In the genomic region with DNA sequence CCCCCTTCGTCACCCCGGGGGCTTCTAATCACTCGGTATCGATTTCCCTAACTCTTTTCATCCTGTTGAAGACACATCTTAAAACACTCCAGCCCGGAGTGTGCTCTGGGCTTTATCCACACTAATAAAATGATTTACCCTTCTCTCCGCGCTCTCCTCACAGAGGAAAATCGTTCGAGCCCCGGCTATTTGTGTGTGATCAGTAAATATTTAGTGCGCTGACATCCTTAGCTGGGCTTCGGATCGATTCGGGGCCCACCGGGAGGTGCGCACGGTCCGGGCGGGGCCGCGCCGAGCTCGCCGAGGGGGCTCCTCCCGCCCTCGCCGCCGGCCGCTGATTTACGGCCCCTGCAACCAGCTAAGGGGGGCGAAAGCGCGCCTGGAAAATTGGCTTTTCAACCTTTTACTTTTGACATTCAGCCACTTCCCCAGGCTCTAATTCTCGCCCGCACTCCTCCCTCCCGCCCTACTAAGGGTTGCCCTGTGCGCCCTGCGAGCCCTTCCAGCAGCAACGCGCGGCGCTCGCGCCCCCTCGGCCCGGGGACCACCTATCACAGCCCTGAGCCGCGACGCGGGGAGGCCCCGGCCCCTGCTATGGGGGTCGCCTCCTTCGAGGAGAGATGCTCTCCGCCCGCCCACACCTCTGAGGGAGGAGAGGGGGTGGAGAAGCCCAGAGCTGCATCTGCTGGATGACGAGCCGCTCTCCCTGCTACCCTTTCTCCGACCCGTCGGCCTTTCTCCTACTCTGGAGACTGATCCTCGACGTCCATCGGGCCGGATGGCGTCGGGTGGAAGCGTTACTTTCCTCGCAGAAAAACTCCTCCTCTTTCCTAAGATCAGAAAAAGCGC, we compare ENCODE assay signal across 11 cellular contexts. TPM values are rescaled to one million over a fixed set of nuclear protein-coding genes. Genes with fewer than 3 reads are reported as not detected.
DNase-seq lines count a peak whose midpoint lies in the region; ATAC-seq and TF ChIP-seq lines count a peak whose summit lies in the region.
"Had no signal": no experiment of that assay in that cellular context is flagged by ENCODE, and none has a peak within 500 bp of the region (broad histone marks: within the 10 kb centered on the region; RNA-seq: fewer than 3 reads in every experiment).

No MANE protein-coding gene starts in this region.

- H2BK20ac ChIP-seq in H9 (ENCODE audit: low read depth, low read length, poor library complexity, severe bottlenecking): no peak overlapping the region

- H3K36me3 Mint-ChIP-seq in H9 (ENCODE audit: insufficient read depth in 1 of 3, low read depth in 3 of 3): no peaks in the 10 kb centered on the region
- H3K36me3 Mint-ChIP-seq in chondrocyte (ENCODE audit: low read depth): peaks cover 2% of the 10 kb centered on the region

- no peak overlapping the region for H3T11ph ChIP-seq in H9 (ENCODE audit: low read length)

- no peak overlapping the region for H3K56ac ChIP-seq in H9 (ENCODE audit: insufficient read length, low read depth, low read length)

- H3K27ac Mint-ChIP-seq in H9: no peak overlapping the region
- H3K27ac Mint-ChIP-seq in chondrocyte (ENCODE audit: unreplicated experiment): peak overlapping the region; percentile 57

- H2BK5ac ChIP-seq in H9 (ENCODE audit: insufficient read length, low read length): no peak overlapping the region

- TF ChIP-seq CTCF in H9 (conservative IDR thresholded peaks at IDR 0.05) (no peak), chondrocyte (IDR thresholded peaks at IDR 0.05) (no peak), kidney epithelial cell (IDR thresholded peaks at IDR 0.05; ENCODE audit: insufficient read depth, low read length, poor library complexity, severe bottlenecking) (no peak), smooth muscle cell (IDR thresholded peaks at IDR 0.05; ENCODE audit: borderline replicate concordance, insufficient read depth, poor library complexity, severe bottlenecking) (no peak)

- H3K79me2 ChIP-seq in H9 (ENCODE audit: insufficient read depth, low read length) (no peaks in the 10 kb centered on the region), smooth muscle cell (ENCODE audit: low read depth) (no peaks in the 10 kb centered on the region)

- H3F3A ChIP-seq in smooth muscle cell (ENCODE audit: low read depth): peaks cover 4% of the 10 kb centered on the region

- no peak overlapping the region for H3K4ac ChIP-seq in H9 (ENCODE audit: low read depth, low read length)

- no peak overlapping the region for H4K5ac ChIP-seq in H9 (ENCODE audit: insufficient read length, low read depth, low read length)

- peaks cover 73% of the 10 kb centered on the region for H3K27me3 ChIP-seq in H9 (ENCODE audit: insufficient read depth, low read length)
- no peaks in the 10 kb centered on the region for H3K27me3 ChIP-seq in kidney epithelial cell (ENCODE audit: control insufficient read depth, insufficient read depth, low read length)
- H3K27me3 ChIP-seq in smooth muscle cell (ENCODE audit: low read depth): peaks cover 87% of the 10 kb centered on the region

- no peak overlapping the region for H4K91ac ChIP-seq in H9 (ENCODE audit: insufficient read length, low read depth, low read length)

- no peak overlapping the region for H3K18ac ChIP-seq in H9 (ENCODE audit: insufficient read length, low read depth, low read length)

- H2AFZ ChIP-seq in H9 (ENCODE audit: low read length) (no peak overlapping the region), smooth muscle cell (ENCODE audit: low read depth) (no peak overlapping the region)

- no peak overlapping the region for H3K9ac ChIP-seq in H9 (ENCODE audit: extremely low read depth, insufficient read length, low read length)
- H3K9ac ChIP-seq in smooth muscle cell (ENCODE audit: low read depth): no peak overlapping the region

- H3K27ac ChIP-seq in H9 (ENCODE audit: insufficient read length, low read depth, low read length) (no peak overlapping the region), smooth muscle cell (ENCODE audit: low read depth) (no peak overlapping the region)

- H3K79me1 ChIP-seq in H9 (ENCODE audit: insufficient read depth, low read depth, low read length, poor library complexity, severe bottlenecking): no peaks in the 10 kb centered on the region

- peak overlapping the region; percentile 38 for H3K4me3 ChIP-seq in kidney epithelial cell (ENCODE audit: low read depth, low read length)
- H3K4me3 ChIP-seq in smooth muscle cell: peak overlapping the region; percentile 46

- H2AK5ac ChIP-seq in H9 (ENCODE audit: insufficient read length, low read length): no peak overlapping the region

- H3K36me3 ChIP-seq in kidney epithelial cell (ENCODE audit: control insufficient read depth, insufficient read depth, low read length): no peaks in the 10 kb centered on the region
- H3K36me3 ChIP-seq in smooth muscle cell (ENCODE audit: low read depth): no peaks in the 10 kb centered on the region

- H3K4me1 Mint-ChIP-seq in H9: peaks cover 20 to 53% of the 10 kb centered on the region in 2 experiments
- peaks cover 33% of the 10 kb centered on the region for H3K4me1 Mint-ChIP-seq in chondrocyte (ENCODE audit: low read depth)

- H3K14ac ChIP-seq in H9 (ENCODE audit: insufficient read depth, low read length): no peak overlapping the region

- H3K4me3 Mint-ChIP-seq in H9 (peak overlapping the region; percentile 27 to 83), chondrocyte (ENCODE audit: unreplicated experiment) (peak overlapping the region; percentile 62)

- peaks cover 0 to 5% of the 10 kb centered on the region in 2 experiments; a peak in 2 of 5 replicates for H3K9me3 Mint-ChIP-seq in H9
- no peaks in the 10 kb centered on the region for H3K9me3 Mint-ChIP-seq in chondrocyte (ENCODE audit: low read depth)

- H3K4me1 ChIP-seq in H9 (ENCODE audit: insufficient read depth, low read length): 0 out of 2 replicates have a peak, but pooled peaks cover 3% of the 10 kb centered on the region
- H3K4me1 ChIP-seq in smooth muscle cell (ENCODE audit: low read depth): peaks cover 34% of the 10 kb centered on the region

- CTCF ChIA-PET in HEK293T (lab: Yijun Ruan, JAX): no interaction called here

- no peak overlapping the region for H2BK120ac ChIP-seq in H9 (ENCODE audit: low read depth, low read length, poor library complexity, severe bottlenecking)

- H3K4me2 ChIP-seq in H9 (ENCODE audit: insufficient read depth, insufficient read length, low read length) (peak overlapping the region; percentile 23), smooth muscle cell (peak overlapping the region; percentile 82)

- peaks cover 16% of the 10 kb centered on the region for H3K23me2 ChIP-seq in H9 (ENCODE audit: insufficient read length, low read depth, low read length, poor library complexity, severe bottlenecking)

- no CpG with 5 or more reads among the region's 69 CpGs for WGBS in H9 (ENCODE audit: extremely low coverage, insufficient read length, low lambda C conversion rate)
- WGBS in smooth muscle cell (ENCODE audit: low lambda C conversion rate): 5% methylated on average over 68 of the region's 69 CpGs

- no peak overlapping the region for H4K8ac ChIP-seq in H9 (replicated peaks; ENCODE audit: insufficient read length, low read depth, low read length)

- H2BK15ac ChIP-seq in H9 (ENCODE audit: low read depth, low read length): no peak overlapping the region

- no peak overlapping the region for H2BK12ac ChIP-seq in H9 (ENCODE audit: insufficient read length, low read depth, low read length)

- H3K9me3 ChIP-seq in H9 (ENCODE audit: control insufficient read depth, low read depth, low read length): no peaks in the 10 kb centered on the region
- H3K9me3 ChIP-seq in smooth muscle cell (replicated peaks; ENCODE audit: low read depth): no peaks in the 10 kb centered on the region

- no peak for ATAC-seq in HG03571 (IDR thresholded peaks at IDR 0.05; ENCODE audit: unreplicated experiment)
- ATAC-seq in GM19463 (IDR thresholded peaks at IDR 0.05; ENCODE audit: unreplicated experiment): no peak

- H3K27me3 Mint-ChIP-seq in H9 (ENCODE audit: low read depth) (peaks cover 100% of the 10 kb centered on the region), chondrocyte (ENCODE audit: low read depth) (no peaks in the 10 kb centered on the region)

- POLR2A ChIA-PET in HEK293T (lab: Yijun Ruan, JAX): no interaction called here

- no peaks in the 10 kb centered on the region for H4K20me1 ChIP-seq in H9 (ENCODE audit: control insufficient read depth, insufficient read depth, insufficient read length)
- no peaks in the 10 kb centered on the region for H4K20me1 ChIP-seq in smooth muscle cell (ENCODE audit: low read depth)

- no peak overlapping the region for H3K23ac ChIP-seq in H9 (ENCODE audit: insufficient read length, low read depth, low read length)

- peak; percentile 63 for DNase-seq in H9
- DNase-seq in chondrocyte (ENCODE audit: low spot score): no peak
- no peak for DNase-seq in kidney epithelial cell (ENCODE audit: low read depth)
- no peak for DNase-seq in smooth muscle cell (lab: John Stamatoyannopoulos, UW; ENCODE audit: unreplicated experiment)
- DNase-seq in HEK293T (ENCODE audit: extremely low spot score): no peak
- no peak for DNase-seq in DMS153 (lab: John Stamatoyannopoulos, UW)
- DNase-seq: activated CD4-positive, CD25-positive, alpha-beta regulatory T cell; effector CD4-positive, alpha-beta T cell; NCI-H2081 had no signal

TF ChIP-seq in HEK293T, 16 proteins besides CTCF, POLR2A, EP300 and RAD21 (continues in another document):
- TF ChIP-seq BHLHE40 (IDR thresholded peaks at IDR 0.05; ENCODE audit: borderline replicate concordance) (no peak), SUZ12 (IDR thresholded peaks at IDR 0.05) (no peak), L3MBTL2 (conservative IDR thresholded peaks at IDR 0.05) (no peak), ELF4 (IDR thresholded peaks at IDR 0.05) (no peak), FOXK2 (IDR thresholded peaks at IDR 0.05) (no peak), ZNF384 (IDR thresholded peaks at IDR 0.05) (no peak), NFRKB (IDR thresholded peaks at IDR 0.05) (no peak), FOXM1 (IDR thresholded peaks at IDR 0.05; ENCODE audit: borderline replicate concordance) (no peak), FOXA1 (IDR thresholded peaks at IDR 0.05) (no peak), ARNT (IDR thresholded peaks at IDR 0.05) (no peak), TARDBP (IDR thresholded peaks at IDR 0.05) (no peak), CTBP1 (IDR thresholded peaks at IDR 0.05; ENCODE audit: borderline replicate concordance) (no peak), HDGF (IDR thresholded peaks at IDR 0.05; ENCODE audit: borderline replicate concordance) (no peak), LEF1 (IDR thresholded peaks at IDR 0.05; ENCODE audit: borderline replicate concordance) (no peak), SP1 (IDR thresholded peaks at IDR 0.05) (no peak)

RNA-seq across cellular contexts. Expression of a gene that starts 7.9 kb away (rescaled TPM):
- total RNA-seq in H9 (2021) (0.24 TPM in 1 of 2 replicates, not detected in the other), chondrocyte (151 to 169 TPM (median 167 TPM) in 3 replicates), kidney epithelial cell (19.1 and 22.9 TPM in 2 replicates), smooth muscle cell (4.5 and 9.8 TPM in 2 replicates)
- polyA plus RNA-seq in smooth muscle cell: 4.7 and 11.3 TPM in 2 replicates
